Comparison of ENCODE assay signal across 8 cellular contexts in the genomic region with DNA sequence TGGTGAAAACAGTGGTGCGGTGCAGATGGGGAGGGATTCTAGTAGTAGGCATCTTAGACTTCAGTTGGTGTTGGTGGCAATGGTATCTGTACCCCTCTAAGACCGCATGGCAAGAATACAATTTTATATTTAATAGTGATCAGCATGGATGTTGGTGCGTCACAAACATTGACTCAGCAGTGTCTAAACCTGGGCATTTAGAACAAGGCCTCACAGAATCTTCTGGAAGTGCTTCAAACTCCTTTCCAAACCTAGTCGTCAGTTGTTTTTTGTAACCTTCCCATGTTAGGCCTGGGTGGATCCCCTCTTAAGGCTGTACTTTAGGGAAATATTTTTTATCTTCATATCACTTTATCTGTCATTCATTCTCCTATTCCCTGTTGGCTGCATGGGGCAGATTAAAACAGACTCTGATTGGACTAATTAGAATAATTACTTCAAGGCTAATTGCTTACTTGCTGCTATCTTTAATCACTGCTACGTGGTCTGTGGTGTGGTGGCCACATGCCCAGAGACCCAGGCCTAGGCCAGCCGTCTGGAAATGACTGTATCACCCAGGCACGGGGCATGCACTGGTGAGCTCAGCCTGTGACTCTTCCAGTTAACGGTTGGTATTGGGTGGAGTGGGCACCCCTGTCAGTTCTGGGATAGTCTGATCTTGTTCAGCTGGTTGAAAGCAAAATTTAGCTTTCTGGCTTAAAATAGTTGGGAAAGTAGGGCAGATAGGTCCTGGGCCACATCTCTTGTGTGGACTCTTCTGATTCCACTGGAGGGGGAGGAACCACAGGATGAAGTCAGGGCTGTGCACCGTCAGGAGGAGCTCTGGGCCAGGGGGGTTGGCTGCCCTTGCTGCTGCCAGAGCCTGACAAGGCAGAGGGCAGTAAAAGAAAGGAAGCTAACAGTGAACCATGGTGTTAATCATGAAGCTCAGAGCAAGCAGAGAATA. TPM values are rescaled to one million over a fixed set of nuclear protein-coding genes. Genes with fewer than 3 reads are reported as not detected.
DNase-seq lines count a peak whose midpoint lies in the region; ATAC-seq and TF ChIP-seq lines count a peak whose summit lies in the region.

No MANE protein-coding gene starts in this region.

- peak overlapping the region; percentile 90 for H3K4me3 Mint-ChIP-seq in dendritic cell treated with granulocyte-macrophage colony-stimulating factor and Interleukin-4, amounts not matched to agents 40 ng/mL and 50 ng/mL, for 4 days
- H3K4me3 Mint-ChIP-seq in natural killer cell, result peak overlapping the region; percentile 96

- peak overlapping the region; percentile 95 for H3K4me3 ChIP-seq in PC-3 (ENCODE audit: low read length)

- peak overlapping the region; percentile 65 for H3K27ac Mint-ChIP-seq in dendritic cell treated with granulocyte-macrophage colony-stimulating factor and Interleukin-4, amounts not matched to agents 40 ng/mL and 50 ng/mL, for 4 days
- H3K27ac Mint-ChIP-seq in natural killer cell, result peak overlapping the region; percentile 80 to 99

- peaks cover 81% of the 10 kb centered on the region for H3K36me3 Mint-ChIP-seq in dendritic cell treated with granulocyte-macrophage colony-stimulating factor and Interleukin-4, amounts not matched to agents 40 ng/mL and 50 ng/mL, for 4 days (ENCODE audit: low read depth)
- H3K36me3 Mint-ChIP-seq in natural killer cell, result no peaks in the 10 kb centered on the region

- H3K27ac ChIP-seq in C4-2B (peak overlapping the region; percentile 92), PC-3 (ENCODE audit: low read length) (peak overlapping the region; percentile 43)

- TF ChIP-seq CTCF in C4-2B (conservative IDR thresholded peaks at IDR 0.05) (no peak), PC-3 (conservative IDR thresholded peaks at IDR 0.05; ENCODE audit: low read depth, low read length) (no peak), natural killer cell (IDR thresholded peaks at IDR 0.05) (no peak)

- H3K36me3 ChIP-seq in PC-3 (ENCODE audit: low read depth, low read length), result peaks cover 27% of the 10 kb centered on the region

- POLR2A ChIA-PET in PC-3 (lab: Charles Lee; ENCODE audit: unreplicated experiment), result no interaction called here

- H3K9me3 Mint-ChIP-seq in dendritic cell treated with granulocyte-macrophage colony-stimulating factor and Interleukin-4, amounts not matched to agents 40 ng/mL and 50 ng/mL, for 4 days, result no peaks in the 10 kb centered on the region
- no peaks in the 10 kb centered on the region for H3K9me3 Mint-ChIP-seq in natural killer cell

- peaks cover 61% of the 10 kb centered on the region for H4K20me1 ChIP-seq in PC-3 (ENCODE audit: low read length)

- H3K27me3 ChIP-seq in PC-3 (ENCODE audit: low read length), result no peaks in the 10 kb centered on the region

- no TSS peak for BruUV-seq in PC-3 (replicated peaks; lab: Mats Ljungman, UMichigan)

- intact Hi-C loops in PC-3 (cut with micrococcal nuclease) (no loop called here), natural killer cell (cut with micrococcal nuclease) (no loop called here)
- intact Hi-C loops in dendritic cell treated with granulocyte-macrophage colony-stimulating factor and Interleukin-4, amounts not matched to agents 40 ng/mL and 50 ng/mL, for 4 days (cut with micrococcal nuclease), result loop anchor here (5.0 kb wide), 1 partner anchor 46 kb away; no protein-coding TSS in a partner anchor

- peak; percentile 35 for DNase-seq in PC-3
- no peak for DNase-seq in natural killer cell
- DNase-seq in SK-N-DZ (ENCODE audit: low spot score), result no peak
- no peak for DNase-seq in NCI-H510A treated with DMSO at 0.1 percent for 48 hours (lab: John Stamatoyannopoulos, UW)

- H3K27me3 Mint-ChIP-seq in dendritic cell treated with granulocyte-macrophage colony-stimulating factor and Interleukin-4, amounts not matched to agents 40 ng/mL and 50 ng/mL, for 4 days, result no peaks in the 10 kb centered on the region
- no peaks in the 10 kb centered on the region for H3K27me3 Mint-ChIP-seq in natural killer cell (ENCODE audit: low read depth in 2 of 2)

- ATAC-seq in PC-3 (0 out of 2 replicates have a peak, but pooled peaks have one; percentile 9), natural killer cell (no peak), GM18907 (IDR thresholded peaks at IDR 0.05; ENCODE audit: unreplicated experiment) (no peak), HG02798 (IDR thresholded peaks at IDR 0.05; ENCODE audit: poor library complexity, unreplicated experiment) (no peak)

- H3K9me3 ChIP-seq in PC-3 (ENCODE audit: low read length), result no peaks in the 10 kb centered on the region

- H3K79me2 ChIP-seq in PC-3 (ENCODE audit: low read length), result peaks cover 94% of the 10 kb centered on the region

- H3K4me1 Mint-ChIP-seq in dendritic cell treated with granulocyte-macrophage colony-stimulating factor and Interleukin-4, amounts not matched to agents 40 ng/mL and 50 ng/mL, for 4 days (ENCODE audit: low read depth), result peaks cover 76% of the 10 kb centered on the region
- H3K4me1 Mint-ChIP-seq in natural killer cell, result peaks cover 69 to 73% of the 10 kb centered on the region in 2 donors

- H3K9me2 ChIP-seq in PC-3 (replicated peaks; ENCODE audit: low read length), result no peaks in the 10 kb centered on the region

- peaks cover 34% of the 10 kb centered on the region for H3K4me1 ChIP-seq in PC-3 (ENCODE audit: insufficient read depth, low read length)

- H3K4me2 ChIP-seq in PC-3 (ENCODE audit: low read length), result peak overlapping the region; percentile 94

- no peak overlapping the region for H2AFZ ChIP-seq in PC-3 (ENCODE audit: low read length)

- CTCF ChIA-PET in PC-3 (lab: Charles Lee), result no interaction called here

- H3F3A ChIP-seq in PC-3 (ENCODE audit: low read length, unreplicated experiment), result no peaks in the 10 kb centered on the region

- H3K9ac ChIP-seq in PC-3 (ENCODE audit: low read length), result peak overlapping the region; percentile 95

RNA-seq across cellular contexts. Expression of gene ALKBH5, which starts 4.5 kb away (rescaled TPM):
- total RNA-seq in PC-3 (2014; rRNA removed), result 207 and 227 TPM in 2 replicates
- 100 to 1,000 TPM in 1 of 3 donors, 10 to 100 TPM in 2; 95.6 to 114 (median 96.7) TPM for total RNA-seq in natural killer cell
- 65.7 and 68.3 TPM in 2 replicates for polyA plus RNA-seq in SK-N-DZ (2014; cell fraction: cytosol; rRNA removed)
- polyA plus RNA-seq in SK-N-DZ (2014; cell fraction: nucleus; rRNA removed), result 39.1 and 41.5 TPM in 2 replicates

RNA-seq across cellular contexts. Expression of gene LLGL1, which starts 37.3 kb away (rescaled TPM):
- total RNA-seq in PC-3 (2014; rRNA removed), result 47.4 and 60.6 TPM in 2 replicates
- total RNA-seq in natural killer cell, result 10 to 100 TPM; 19.7 to 26.2 (median 25.8) TPM
- polyA plus RNA-seq in SK-N-DZ (2014; cell fraction: cytosol; rRNA removed), result 99.4 and 115 TPM in 2 replicates
- polyA plus RNA-seq in SK-N-DZ (2014; cell fraction: nucleus; rRNA removed), result 83.2 and 89.5 TPM in 2 replicates
